In the genomic region with DNA sequence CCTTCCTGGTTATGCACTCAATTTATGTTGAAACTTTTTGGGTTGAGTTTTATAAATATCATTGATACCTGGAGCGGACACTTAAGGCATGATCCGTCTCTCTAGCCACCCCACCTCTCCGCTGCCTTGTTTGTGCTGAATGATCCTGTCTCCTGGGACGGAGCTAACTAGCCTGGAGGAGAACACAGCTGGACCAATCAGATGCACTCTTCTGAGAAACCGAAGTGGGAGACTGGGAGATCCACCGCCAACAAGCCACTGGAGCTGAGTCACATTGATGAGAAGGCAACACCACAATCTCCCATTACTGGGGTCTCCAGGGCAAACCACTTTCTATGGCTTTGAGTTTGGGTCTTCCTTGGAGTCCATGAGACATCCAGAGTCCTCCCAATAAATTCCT, we compare ENCODE assay signal across 27 cellular contexts. TPM values are rescaled to one million over a fixed set of nuclear protein-coding genes. Genes with fewer than 3 reads are reported as not detected.
"Had no signal": no experiment of that assay in that cellular context is flagged by ENCODE, and none has a peak within 500 bp of the region (broad histone marks: within the 10 kb centered on the region; RNA-seq: fewer than 3 reads in every experiment).

No MANE protein-coding gene starts in this region.

- H3K36me3 ChIP-seq: gastroesophageal sphincter, heart left ventricle, left lung, pancreas, right lobe of liver, suprapubic skin, transverse colon, upper lobe of right lung, uterus had no signal

- H3K4me3 ChIP-seq: gastroesophageal sphincter, heart left ventricle, hepatocyte, left lung, pancreas, right lobe of liver, suprapubic skin, transverse colon, upper lobe of right lung, uterus had no signal

- H2AFZ ChIP-seq: hepatocyte had no signal

- H3K27ac ChIP-seq: gastroesophageal sphincter, heart left ventricle, hepatocyte, left lung, pancreas, right lobe of liver, suprapubic skin, transverse colon, upper lobe of right lung, uterus had no signal

- H3K9me3 Mint-ChIP-seq: effector memory CD8-positive, alpha-beta T cell had no signal

- H3K27me3 ChIP-seq: hepatocyte, pancreas, right lobe of liver, uterus had no signal

- H3K4me3 Mint-ChIP-seq: effector memory CD8-positive, alpha-beta T cell; naive thymus-derived CD8-positive, alpha-beta T cell; nephron progenitor cell; stimulated activated naive CD8-positive, alpha-beta T cell treated with anti-CD3 and anti-CD28 coated beads, Interleukin-15, amount 100 ng/mL, for 72 hours had no signal

- H3K9me3 ChIP-seq: gastroesophageal sphincter, left lung, pancreas, right lobe of liver, suprapubic skin, transverse colon, upper lobe of right lung, uterus had no signal

- H3K4me1 ChIP-seq: heart left ventricle, pancreas, right lobe of liver, transverse colon, upper lobe of right lung, uterus had no signal

- H3K27ac Mint-ChIP-seq: effector memory CD8-positive, alpha-beta T cell; naive thymus-derived CD8-positive, alpha-beta T cell; nephron progenitor cell; stimulated activated naive CD8-positive, alpha-beta T cell treated with anti-CD3 and anti-CD28 coated beads, Interleukin-15, amount 100 ng/mL, for 72 hours had no signal

- ATAC-seq: effector memory CD8-positive, alpha-beta T cell; gastroesophageal sphincter; heart left ventricle; left cardiac atrium; left lung; naive thymus-derived CD8-positive, alpha-beta T cell; pancreas; right lobe of liver; stimulated activated naive CD8-positive, alpha-beta T cell treated with anti-CD3 and anti-CD28 coated beads, Interleukin-15, amount 100 ng/mL, for 72 hours; upper lobe of right lung had no signal

- H3K4me2 ChIP-seq: hepatocyte had no signal

- DNase-seq: cortex of kidney; effector memory CD8-positive, alpha-beta T cell; foreskin fibroblast; heart left ventricle; left cardiac atrium; left lung; mammary epithelial cell; mesendoderm; naive thymus-derived CD8-positive, alpha-beta T cell; nephron progenitor cell; occipital lobe; pancreas; retina; right lobe of liver; small intestine; stimulated activated CD4-positive, alpha-beta T cell treated with anti-CD3 and anti-CD28 coated beads, Interleukin-15, amount 100 ng/mL, for 24 hours; stimulated activated CD4-positive, alpha-beta T cell treated with anti-CD3 and anti-CD28 coated beads, Interleukin-2, amount 100 ng/mL, for 48 hours; stimulated activated CD8-positive, alpha-beta memory T cell treated with anti-CD3 and anti-CD28 coated beads, Interleukin-4, amount 100 ng/mL, for 48 hours; stimulated activated naive CD4-positive, alpha-beta T cell; stimulated activated naive CD8-positive, alpha-beta T cell treated with anti-CD3 and anti-CD28 coated beads, Interleukin-15, amount 100 ng/mL, for 72 hours; transverse colon; upper lobe of right lung; uterus had no signal

- H3K4me1 Mint-ChIP-seq: naive thymus-derived CD8-positive, alpha-beta T cell; stimulated activated naive CD8-positive, alpha-beta T cell treated with anti-CD3 and anti-CD28 coated beads, Interleukin-15, amount 100 ng/mL, for 72 hours had no signal

RNA-seq across cellular contexts. Expression of gene CYP26B1, which starts 29.3 kb away (rescaled TPM):
- total RNA-seq: dermis microvascular lymphatic vessel endothelial cell; naive thymus-derived CD8-positive, alpha-beta T cell had no signal
- polyA plus RNA-seq: naive thymus-derived CD8-positive, alpha-beta T cell had no signal
